In genomic region chrX:56968980-56969379, GRCh38 we compare ENCODE assay signal across 19 cellular contexts.
"Had no signal": no experiment of that assay in that cellular context is flagged by ENCODE, and none has a peak within 500 bp of the region (broad histone marks: within the 10 kb centered on the region; RNA-seq: fewer than 3 reads in every experiment).

No MANE protein-coding gene starts in this region.

- H3K4me3 ChIP-seq: ovary, psoas muscle, right lobe of liver, smooth muscle cell, suprapubic skin, vagina had no signal

- DNase-seq: activated B cell treated with CpG ODN at 0.5 μM for 24 hours; activated CD4-positive, alpha-beta T cell treated with anti-CD3 and anti-CD28 coated beads for 48 hours; activated CD8-positive, alpha-beta T cell treated with anti-CD3 and anti-CD28 coated beads, Interleukin-2, amount 10 ng/mL, durations not matched to agents 7 days and 5 days; activated naive CD4-positive, alpha-beta T cell treated with anti-CD3 and anti-CD28 coated beads for 36 hours; activated T-cell treated with anti-CD3 and anti-CD28 coated beads, Interleukin-2, amount 50 U/mL, for 24 hours; aorta; brain microvascular endothelial cell; cortex of kidney; mesendoderm; naive thymus-derived CD8-positive, alpha-beta T cell; ovary; psoas muscle; right lobe of liver; stimulated activated CD4-positive, alpha-beta T cell treated with anti-CD3 and anti-CD28 coated beads, Interleukin-4, amount 100 ng/mL, for 1 hour; stimulated activated naive CD8-positive, alpha-beta T cell treated with anti-CD3 and anti-CD28 coated beads, Interleukin-15, amount 100 ng/mL, for 72 hours had no signal

- H3K4me2 ChIP-seq: smooth muscle cell had no signal

- H3K27me3 ChIP-seq: brain microvascular endothelial cell, ovary, right lobe of liver, suprapubic skin, vagina had no signal

- H3K36me3 ChIP-seq: brain microvascular endothelial cell, ovary, right lobe of liver, suprapubic skin, vagina had no signal

- H3K9me3 ChIP-seq: ovary, psoas muscle, right lobe of liver, suprapubic skin, vagina had no signal

- H3K27ac ChIP-seq: brain microvascular endothelial cell, ovary, psoas muscle, right lobe of liver, suprapubic skin, vagina had no signal

- ATAC-seq: activated CD8-positive, alpha-beta T cell treated with anti-CD3 and anti-CD28 coated beads, Interleukin-2, amount 10 ng/mL, durations not matched to agents 7 days and 5 days; esophagus mucosa; naive thymus-derived CD8-positive, alpha-beta T cell; psoas muscle; right lobe of liver; stimulated activated naive CD8-positive, alpha-beta T cell treated with anti-CD3 and anti-CD28 coated beads, Interleukin-15, amount 100 ng/mL, for 72 hours had no signal

- H3K4me1 ChIP-seq: psoas muscle, right lobe of liver, suprapubic skin, vagina had no signal
